1 cellular context compared by ENCODE assay signal in genomic region chr1:202857136-202857610, GRCh38.
TF ChIP-seq lines count a peak whose summit lies in the region.

No MANE protein-coding gene starts in this region.

TF ChIP-seq in HepG2, 621 proteins besides CTCF, POLR2A, EP300 and RAD21 (continued from another document):
- TF ChIP-seq ZNF280B (CRISPR knock-in tag; IDR thresholded peaks at IDR 0.05; ENCODE audit: borderline replicate concordance): no peak
- peak; percentile 40; the same call in 1 of the 2 replicates for TF ChIP-seq POLR2G (IDR thresholded peaks at IDR 0.05; ENCODE audit: low read depth, low read length)
- no peak for TF ChIP-seq BCLAF1 (IDR thresholded peaks at IDR 0.05)
- TF ChIP-seq STAT6 (CRISPR knock-in tag; IDR thresholded peaks at IDR 0.05; ENCODE audit: borderline replicate concordance): no peak
- no peak for TF ChIP-seq ZNF382 (CRISPR knock-in tag; IDR thresholded peaks at IDR 0.05; ENCODE audit: borderline replicate concordance)
- TF ChIP-seq HNRNPLL (IDR thresholded peaks at IDR 0.05; ENCODE audit: low read depth, low read length, poor library complexity, severe bottlenecking): no peak
- TF ChIP-seq, protein P1, sequence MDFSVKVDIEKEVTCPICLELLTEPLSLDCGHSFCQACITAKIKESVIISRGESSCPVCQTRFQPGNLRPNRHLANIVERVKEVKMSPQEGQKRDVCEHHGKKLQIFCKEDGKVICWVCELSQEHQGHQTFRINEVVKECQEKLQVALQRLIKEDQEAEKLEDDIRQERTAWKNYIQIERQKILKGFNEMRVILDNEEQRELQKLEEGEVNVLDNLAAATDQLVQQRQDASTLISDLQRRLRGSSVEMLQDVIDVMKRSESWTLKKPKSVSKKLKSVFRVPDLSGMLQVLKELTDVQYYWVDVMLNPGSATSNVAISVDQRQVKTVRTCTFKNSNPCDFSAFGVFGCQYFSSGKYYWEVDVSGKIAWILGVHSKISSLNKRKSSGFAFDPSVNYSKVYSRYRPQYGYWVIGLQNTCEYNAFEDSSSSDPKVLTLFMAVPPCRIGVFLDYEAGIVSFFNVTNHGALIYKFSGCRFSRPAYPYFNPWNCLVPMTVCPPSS (IDR thresholded peaks at IDR 0.05): no peak
- TF ChIP-seq, protein P2, sequence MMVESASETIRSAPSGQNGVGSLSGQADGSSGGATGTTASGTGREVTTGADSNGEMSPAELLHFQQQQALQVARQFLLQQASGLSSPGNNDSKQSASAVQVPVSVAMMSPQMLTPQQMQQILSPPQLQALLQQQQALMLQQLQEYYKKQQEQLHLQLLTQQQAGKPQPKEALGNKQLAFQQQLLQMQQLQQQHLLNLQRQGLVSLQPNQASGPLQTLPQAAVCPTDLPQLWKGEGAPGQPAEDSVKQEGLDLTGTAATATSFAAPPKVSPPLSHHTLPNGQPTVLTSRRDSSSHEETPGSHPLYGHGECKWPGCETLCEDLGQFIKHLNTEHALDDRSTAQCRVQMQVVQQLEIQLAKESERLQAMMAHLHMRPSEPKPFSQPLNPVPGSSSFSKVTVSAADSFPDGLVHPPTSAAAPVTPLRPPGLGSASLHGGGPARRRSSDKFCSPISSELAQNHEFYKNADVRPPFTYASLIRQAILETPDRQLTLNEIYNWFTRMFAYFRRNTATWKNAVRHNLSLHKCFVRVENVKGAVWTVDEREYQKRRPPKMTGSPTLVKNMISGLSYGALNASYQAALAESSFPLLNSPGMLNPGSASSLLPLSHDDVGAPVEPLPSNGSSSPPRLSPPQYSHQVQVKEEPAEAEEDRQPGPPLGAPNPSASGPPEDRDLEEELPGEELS (CRISPR knock-in tag; IDR thresholded peaks at IDR 0.05): peak; percentile 39; the same call in 1 of the 2 replicates
- no peak for TF ChIP-seq ATRX (CRISPR knock-in tag; IDR thresholded peaks at IDR 0.05; ENCODE audit: borderline replicate concordance)
- TF ChIP-seq ZNF564 (CRISPR knock-in tag; IDR thresholded peaks at IDR 0.05): no peak
- TF ChIP-seq ZNF138 (CRISPR knock-in tag; IDR thresholded peaks at IDR 0.05; ENCODE audit: low read depth): no peak
- no peak for TF ChIP-seq SNRNP70 (IDR thresholded peaks at IDR 0.05; ENCODE audit: low read depth, low read length)
- TF ChIP-seq JUNB (CRISPR knock-in tag; IDR thresholded peaks at IDR 0.05; ENCODE audit: borderline replicate concordance): no peak
- TF ChIP-seq ZNF543 (CRISPR knock-in tag; IDR thresholded peaks at IDR 0.05): no peak
- TF ChIP-seq, protein P3, sequence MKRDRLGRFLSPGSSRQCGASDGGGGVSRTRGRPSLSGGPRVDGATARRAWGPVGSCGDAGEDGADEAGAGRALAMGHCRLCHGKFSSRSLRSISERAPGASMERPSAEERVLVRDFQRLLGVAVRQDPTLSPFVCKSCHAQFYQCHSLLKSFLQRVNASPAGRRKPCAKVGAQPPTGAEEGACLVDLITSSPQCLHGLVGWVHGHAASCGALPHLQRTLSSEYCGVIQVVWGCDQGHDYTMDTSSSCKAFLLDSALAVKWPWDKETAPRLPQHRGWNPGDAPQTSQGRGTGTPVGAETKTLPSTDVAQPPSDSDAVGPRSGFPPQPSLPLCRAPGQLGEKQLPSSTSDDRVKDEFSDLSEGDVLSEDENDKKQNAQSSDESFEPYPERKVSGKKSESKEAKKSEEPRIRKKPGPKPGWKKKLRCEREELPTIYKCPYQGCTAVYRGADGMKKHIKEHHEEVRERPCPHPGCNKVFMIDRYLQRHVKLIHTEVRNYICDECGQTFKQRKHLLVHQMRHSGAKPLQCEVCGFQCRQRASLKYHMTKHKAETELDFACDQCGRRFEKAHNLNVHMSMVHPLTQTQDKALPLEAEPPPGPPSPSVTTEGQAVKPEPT (CRISPR knock-in tag; IDR thresholded peaks at IDR 0.05; ENCODE audit: low read depth): no peak
TF ChIP-seq in HepG2: peak in this region for 88.
